Comparison of ENCODE assay signal across 18 cellular contexts in genomic region chr3:52176951-52177700, GRCh38. TPM values are rescaled to one million over a fixed set of nuclear protein-coding genes. Genes with fewer than 3 reads are reported as not detected.
DNase-seq lines count a peak whose midpoint lies in the region; ATAC-seq and TF ChIP-seq lines count a peak whose summit lies in the region.
"Had no signal": no experiment of that assay in that cellular context is flagged by ENCODE, and none has a peak within 500 bp of the region (broad histone marks: within the 10 kb centered on the region; RNA-seq: fewer than 3 reads in every experiment).

No MANE protein-coding gene starts in this region.

- no peaks in the 10 kb centered on the region for H4K20me1 ChIP-seq in OCI-LY1 (ENCODE audit: insufficient read depth, low read length)

- H3K36me3 Mint-ChIP-seq in Calu3 (ENCODE audit: insufficient read depth, unreplicated experiment), result no peaks in the 10 kb centered on the region
- H3K36me3 Mint-ChIP-seq in activated T-cell treated with anti-CD3 and anti-CD28 coated beads, Interleukin-2, amount 50 U/mL, for 4 hours (ENCODE audit: insufficient read depth), result no peaks in the 10 kb centered on the region

- no peak overlapping the region for H3K4me3 Mint-ChIP-seq in Calu3 (ENCODE audit: low read depth, unreplicated experiment)
- no peak overlapping the region for H3K4me3 Mint-ChIP-seq in activated T-cell treated with anti-CD3 and anti-CD28 coated beads, Interleukin-2, amount 50 U/mL, for 4 hours
- H3K4me3 Mint-ChIP-seq: activated B cell treated with CpG ODN at 0.5 μM for 24 hours; dendritic cell treated with granulocyte-macrophage colony-stimulating factor and Interleukin-4, amounts not matched to agents 40 ng/mL and 50 ng/mL, for 4 days; nephron progenitor cell; T-helper 1 cell treated with Interleukin-12 subunit alpha and Interleukin-12 subunit beta and Interleukin-4 antibody, amounts not matched to agents 30 μg/mL and 1 μg/mL, for 36 hours had no signal

- no peak overlapping the region for H2AFZ ChIP-seq in OCI-LY1 (ENCODE audit: low read length)

- H3K9me2 ChIP-seq in OCI-LY1 (ENCODE audit: low read depth, low read length), result no peaks in the 10 kb centered on the region

- H3K4me2 ChIP-seq in OCI-LY1 (ENCODE audit: low read length), result no peak overlapping the region

- TF ChIP-seq CTCF in Calu3 (IDR thresholded peaks at IDR 0.05; ENCODE audit: unreplicated experiment) (no peak), OCI-LY1 (IDR thresholded peaks at IDR 0.05; ENCODE audit: low read length) (0 out of 2 replicates have a peak, but pooled peaks have one; percentile 6)

- no peak overlapping the region for H3K4me3 ChIP-seq in OCI-LY1 (ENCODE audit: low read depth, low read length, poor library complexity, severe bottlenecking)
- H3K4me3 ChIP-seq: thoracic aorta had no signal

- H3K9me3 Mint-ChIP-seq in Calu3 (ENCODE audit: low read depth, unreplicated experiment), result no peaks in the 10 kb centered on the region
- no peaks in the 10 kb centered on the region for H3K9me3 Mint-ChIP-seq in activated T-cell treated with anti-CD3 and anti-CD28 coated beads, Interleukin-2, amount 50 U/mL, for 4 hours
- H3K9me3 Mint-ChIP-seq: activated B cell treated with CpG ODN at 0.5 μM for 24 hours; dendritic cell treated with granulocyte-macrophage colony-stimulating factor and Interleukin-4, amounts not matched to agents 40 ng/mL and 50 ng/mL, for 4 days; nephron progenitor cell; T-helper 1 cell treated with Interleukin-12 subunit alpha and Interleukin-12 subunit beta and Interleukin-4 antibody, amounts not matched to agents 30 μg/mL and 1 μg/mL, for 36 hours had no signal

- in situ Hi-C loops in G401 (cut with HindIII; ENCODE audit: low sequenced_read_pairs), result no loop called here

- H3K4me1 ChIP-seq in OCI-LY1 (ENCODE audit: insufficient read depth, low read length, severe bottlenecking), result no peaks in the 10 kb centered on the region

- H3K27me3 Mint-ChIP-seq in Calu3 (ENCODE audit: unreplicated experiment), result no peaks in the 10 kb centered on the region
- no peaks in the 10 kb centered on the region for H3K27me3 Mint-ChIP-seq in activated T-cell treated with anti-CD3 and anti-CD28 coated beads, Interleukin-2, amount 50 U/mL, for 4 hours (ENCODE audit: low read depth)
- H3K27me3 Mint-ChIP-seq: activated B cell treated with CpG ODN at 0.5 μM for 24 hours had no signal

- no peaks in the 10 kb centered on the region for H3K9me3 ChIP-seq in OCI-LY1 (ENCODE audit: low read length)
- H3K9me3 ChIP-seq: thoracic aorta had no signal

- H3K27ac ChIP-seq in OCI-LY1 (ENCODE audit: low read depth, low read length, poor library complexity, severe bottlenecking), result no peak overlapping the region
- H3K27ac ChIP-seq: thoracic aorta had no signal

- CTCF ChIA-PET in Calu3 (lab: Charles Lee), result interaction anchor here (1.0 kb wide), 2 partner anchors 9 to 22 kb away, joined by 3 read pairs; partner anchors contain the start of gene POC1A

- H3K4me1 Mint-ChIP-seq in Calu3 (ENCODE audit: low read depth, unreplicated experiment), result peaks cover 20% of the 10 kb centered on the region
- H3K4me1 Mint-ChIP-seq in activated T-cell treated with anti-CD3 and anti-CD28 coated beads, Interleukin-2, amount 50 U/mL, for 4 hours (ENCODE audit: low read depth), result no peaks in the 10 kb centered on the region

- no peak overlapping the region for H3K9ac ChIP-seq in OCI-LY1 (ENCODE audit: low read length)

- no peaks in the 10 kb centered on the region for H3F3A ChIP-seq in OCI-LY1 (ENCODE audit: insufficient read depth, low read length)

- no peak overlapping the region for H3K27ac Mint-ChIP-seq in Calu3 (ENCODE audit: unreplicated experiment)
- H3K27ac Mint-ChIP-seq: activated B cell treated with CpG ODN at 0.5 μM for 24 hours; nephron progenitor cell; T-helper 1 cell treated with Interleukin-12 subunit alpha and Interleukin-12 subunit beta and Interleukin-4 antibody, amounts not matched to agents 30 μg/mL and 1 μg/mL, for 36 hours had no signal

- no peaks in the 10 kb centered on the region for H3K36me3 ChIP-seq in OCI-LY1 (ENCODE audit: insufficient read depth, low read length)
- H3K36me3 ChIP-seq: thoracic aorta had no signal

- peak; percentile 56 for ATAC-seq in esophagus mucosa
- ATAC-seq in HG02852 (IDR thresholded peaks at IDR 0.05; ENCODE audit: unreplicated experiment), result no peak
- no peak for ATAC-seq in GM19023 (IDR thresholded peaks at IDR 0.05; ENCODE audit: unreplicated experiment)
- no peak for ATAC-seq in activated T-cell treated with anti-CD3 and anti-CD28 coated beads, Interleukin-2, amount 50 U/mL, for 4 hours

- no peaks in the 10 kb centered on the region for H3K27me3 ChIP-seq in OCI-LY1 (ENCODE audit: insufficient read depth, low read length)

- BruUV-seq in Calu3 (replicated peaks; lab: Mats Ljungman, UMichigan), result no TSS peak

- DNase-seq in Calu3 (peak; percentile 45), posterior vena cava (ENCODE audit: low spot score) (peak; percentile 64), G401 (ENCODE audit: low spot score) (no peak)
- no peak for DNase-seq in activated T-cell treated with anti-CD3 and anti-CD28 coated beads, Interleukin-2, amount 50 U/mL, for 4 hours
- DNase-seq: activated B cell treated with CpG ODN at 0.5 μM for 24 hours, anterior cingulate cortex, GF-D8, H7, mesenchymal stem cell, nephron progenitor cell had no signal

- intact Hi-C loops in Calu3 (cut with micrococcal nuclease; ENCODE audit: unreplicated experiment) (loop anchor here (2.0 kb wide), 1 partner anchor 20 kb away; no protein-coding TSS in a partner anchor), posterior vena cava (cut with DNase I) (no loop called here)

- H3K79me2 ChIP-seq in OCI-LY1 (ENCODE audit: insufficient read depth, low read length), result no peaks in the 10 kb centered on the region

RNA-seq across cellular contexts. Expression of gene ALAS1, which starts 20.8 kb away (rescaled TPM):
- 80.2 and 81.7 TPM in 2 replicates for total RNA-seq in Calu3 (2022)
- 45.2 TPM for total RNA-seq in esophagus mucosa
- total RNA-seq in posterior vena cava, result 10 to 100 TPM; 28.5 to 31.4 TPM
- 10 to 100 TPM; 61.8 to 70.9 (median 66.2) TPM for total RNA-seq in activated T-cell treated with anti-CD3 and anti-CD28 coated beads, Interleukin-2, amount 50 U/mL, for 4 hours
- total RNA-seq in G401 (2014; rRNA removed; shearing (Covaris generic)), result 66.7 and 73.0 TPM in 2 replicates

RNA-seq across cellular contexts. Expression of gene POC1A, which starts 22.9 kb away (rescaled TPM):
- total RNA-seq in Calu3 (2022) (26.4 and 26.9 TPM in 2 replicates), esophagus mucosa (8.4 TPM), posterior vena cava (1 to 10 TPM; 1.7 to 1.9 TPM)
- 10 to 100 TPM in 2 of 3 donors, 1 to 10 TPM in 1; 9.7 to 14.3 (median 11.7) TPM for total RNA-seq in activated T-cell treated with anti-CD3 and anti-CD28 coated beads, Interleukin-2, amount 50 U/mL, for 4 hours
- total RNA-seq in G401 (2014; rRNA removed; shearing (Covaris generic)), result 22.8 and 32.2 TPM in 2 replicates

RNA-seq across cellular contexts. Expression of gene TLR9, which starts 48.3 kb away (rescaled TPM):
- 0.14 and 0.27 TPM in 2 replicates for total RNA-seq in Calu3 (2022)
- 0.04 TPM for total RNA-seq in esophagus mucosa
- total RNA-seq in posterior vena cava, result under 1 TPM; 0.46 to 0.52 TPM
- total RNA-seq in activated T-cell treated with anti-CD3 and anti-CD28 coated beads, Interleukin-2, amount 50 U/mL, for 4 hours, result under 1 TPM in 1 of 3 donors, not detected in 2; 0.18 TPM
- total RNA-seq in G401 (2014; rRNA removed; shearing (Covaris generic)), result 0.07 TPM in 1 of 2 replicates, not detected in the other
- total RNA-seq: H7, skeletal muscle tissue, thoracic aorta had no signal

Comparison
In these comparisons a context has a peak if more than half of its experiments do, and no peak if none do; other contexts are left out.
1. DNase-seq: peak in Calu3 (single experiment) and posterior vena cava (single experiment); none in activated T-cell treated with anti-CD3 and anti-CD28 coated beads, Interleukin-2, amount 50 U/mL, for 4 hours (single experiment) and G401 (single experiment).